Comparison of ENCODE assay signal across 1 cellular context in genomic region chr11:2564588-2565440, GRCh38.
TF ChIP-seq lines count a peak whose summit lies in the region.

No MANE protein-coding gene starts in this region.

TF ChIP-seq in HepG2, 621 proteins besides CTCF, POLR2A, EP300 and RAD21 (continued from another document):
- no peak for TF ChIP-seq POLR2G (IDR thresholded peaks at IDR 0.05; ENCODE audit: low read depth, low read length)
- no peak for TF ChIP-seq ZFP1 (CRISPR knock-in tag; IDR thresholded peaks at IDR 0.05)
- no peak for TF ChIP-seq WIZ (CRISPR knock-in tag; IDR thresholded peaks at IDR 0.05)
